In the genomic region with DNA sequence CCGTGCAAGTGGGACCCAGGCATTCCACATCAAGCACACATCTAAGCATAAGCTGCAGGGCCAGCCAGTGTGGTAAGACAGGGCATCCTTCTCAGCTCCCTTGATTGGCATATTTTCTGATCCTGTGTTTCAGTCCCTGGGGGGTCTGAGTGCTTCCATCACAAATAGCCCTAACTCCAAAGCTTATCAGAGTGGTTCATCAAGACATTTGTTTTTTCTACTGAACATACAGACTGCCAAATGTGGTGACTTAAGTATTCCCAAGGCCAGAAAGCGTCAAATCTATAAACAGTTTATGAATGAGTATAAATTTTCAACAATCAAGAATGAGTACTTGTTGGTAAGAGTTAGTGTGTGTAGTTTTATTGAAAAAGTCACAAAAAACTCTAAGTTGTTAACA, we compare ENCODE assay signal across 23 cellular contexts.
"Had no signal": no experiment of that assay in that cellular context is flagged by ENCODE, and none has a peak within 500 bp of the region (broad histone marks: within the 10 kb centered on the region; RNA-seq: fewer than 3 reads in every experiment).

No MANE protein-coding gene starts in this region.

- H3K27ac ChIP-seq: adrenal gland, ascending aorta, gastroesophageal sphincter, neutrophil, pancreas, psoas muscle, right atrium auricular region, spleen, thoracic aorta, vagina had no signal

- H3K27me3 ChIP-seq: adrenal gland, ascending aorta, gastroesophageal sphincter, neutrophil, pancreas, right atrium auricular region, vagina had no signal

- H3K9me3 ChIP-seq: adrenal gland, ascending aorta, gastroesophageal sphincter, neutrophil, pancreas, psoas muscle, right atrium auricular region, spleen, thoracic aorta, vagina had no signal

- H3K36me3 ChIP-seq: adrenal gland, ascending aorta, gastroesophageal sphincter, neutrophil, pancreas, right atrium auricular region, spleen, thoracic aorta, vagina had no signal

- DNase-seq: activated CD4-positive, alpha-beta T cell treated with anti-CD3 and anti-CD28 coated beads for 1 hour; activated CD4-positive, alpha-beta T cell treated with anti-CD3 and anti-CD28 coated beads, Interleukin-2, amount 50 U/mL, for 1 hour; activated CD8-positive, alpha-beta T cell treated with anti-CD3 and anti-CD28 coated beads, Interleukin-2, amount 10 ng/mL, durations not matched to agents 7 days and 5 days; activated T-cell treated with anti-CD3 and anti-CD28 coated beads, Interleukin-2, amount 50 U/mL, for 24 hours; adrenal gland; cortex of kidney; head of caudate nucleus; hypothalamus; islet precursor cell; left cardiac atrium; pancreas; psoas muscle; spleen; stimulated activated CD4-positive, alpha-beta T cell treated with anti-CD3 and anti-CD28 coated beads, Interleukin-4, amount 100 ng/mL, for 24 hours; stimulated activated naive CD4-positive, alpha-beta T cell treated with Interleukin-2 at 50 U/mL for 16 hours had no signal

- H3K4me3 ChIP-seq: adrenal gland, ascending aorta, gastroesophageal sphincter, pancreas, psoas muscle, right atrium auricular region, spleen, thoracic aorta, vagina had no signal

- H3K4me1 ChIP-seq: psoas muscle had no signal

- ATAC-seq: activated CD8-positive, alpha-beta T cell treated with anti-CD3 and anti-CD28 coated beads, Interleukin-2, amount 10 ng/mL, durations not matched to agents 7 days and 5 days; activated T-helper 17 cell treated with anti-CD3 and anti-CD28 coated beads, Interleukin-2, amount 50 U/mL, for 72 hours; gastroesophageal sphincter; left cardiac atrium; natural killer cell treated with Interleukin-12 subunit alpha and Interleukin-12 subunit beta and Interleukin-15 and Interleukin-18, amount 100 ng/mL, for 72 hours; pancreas had no signal
